In genomic region chr17:57602896-57603295, GRCh38 we compare ENCODE assay signal across 14 cellular contexts.
DNase-seq lines count a peak whose midpoint lies in the region; TF ChIP-seq lines count a peak whose summit lies in the region.
"Had no signal": no experiment of that assay in that cellular context is flagged by ENCODE, and none has a peak within 500 bp of the region (broad histone marks: within the 10 kb centered on the region; RNA-seq: fewer than 3 reads in every experiment).

No MANE protein-coding gene starts in this region.

- H3K27ac Mint-ChIP-seq in endodermal cell, result no peak overlapping the region

- no peaks in the 10 kb centered on the region for H4K20me1 ChIP-seq in OCI-LY3 (ENCODE audit: insufficient read depth, low read length)

- H3K4me3 ChIP-seq in OCI-LY3 (ENCODE audit: low read length), result no peak overlapping the region
- H3K4me3 ChIP-seq in endodermal cell (ENCODE audit: low read length), result no peak overlapping the region
- H3K4me3 ChIP-seq: ascending aorta, tibial artery had no signal

- peaks cover 14% of the 10 kb centered on the region for H3K4me1 Mint-ChIP-seq in endodermal cell

- H3K79me2 ChIP-seq in OCI-LY3 (ENCODE audit: low read length), result 0 out of 2 replicates have a peak, but pooled peaks cover 4% of the 10 kb centered on the region

- peak overlapping the region; percentile 47 for H3K4me2 ChIP-seq in OCI-LY3 (ENCODE audit: low read length)

- H3K27ac ChIP-seq in 22Rv1 (peak overlapping the region; percentile 77), OCI-LY3 (ENCODE audit: low read length) (peak overlapping the region; percentile 95), cingulate gyrus (ENCODE audit: low read depth, low read length) (peak overlapping the region; percentile 15), endodermal cell (ENCODE audit: low read depth, low read length) (no peak overlapping the region)
- H3K27ac ChIP-seq: ascending aorta, tibial artery had no signal

- H3K27me3 ChIP-seq in OCI-LY3 (ENCODE audit: low read depth, low read length) (no peaks in the 10 kb centered on the region), endodermal cell (ENCODE audit: control insufficient read depth, insufficient read depth, low read length, poor library complexity, severe bottlenecking) (no peaks in the 10 kb centered on the region)
- H3K27me3 ChIP-seq: ascending aorta, tibial artery had no signal

- no peak for TF ChIP-seq CTCF in 22Rv1 (IDR thresholded peaks at IDR 0.05)
- no peak for TF ChIP-seq CTCF in OCI-LY3 (IDR thresholded peaks at IDR 0.05; ENCODE audit: low read depth, low read length)
- TF ChIP-seq CTCF in GM10248 (IDR thresholded peaks at IDR 0.05; ENCODE audit: control extremely low read depth, extremely low read depth, low read depth, missing control alignments), result no peak
- TF ChIP-seq CTCF in endodermal cell (conservative IDR thresholded peaks at IDR 0.05), result no peak

- peak overlapping the region; percentile 97 for H3K9ac ChIP-seq in OCI-LY3 (ENCODE audit: low read length)
- H3K9ac ChIP-seq in endodermal cell (ENCODE audit: extremely low read depth, low read length, poor library complexity, severe bottlenecking), result no peak overlapping the region

- H3K36me3 Mint-ChIP-seq in endodermal cell (ENCODE audit: low read depth), result peaks cover 12% of the 10 kb centered on the region

- CTCF ChIA-PET in GM10248 (lab: Yijun Ruan, JAX), result interaction anchor here (2.1 kb wide), 1 partner anchor 69 kb away, joined by 7 read pairs; no protein-coding TSS in a partner anchor

- H3K36me3 ChIP-seq in OCI-LY3 (replicated peaks; ENCODE audit: low read depth, low read length) (peaks cover 10% of the 10 kb centered on the region), endodermal cell (ENCODE audit: control insufficient read depth, insufficient read depth, low read length) (no peaks in the 10 kb centered on the region)
- H3K36me3 ChIP-seq: ascending aorta, tibial artery had no signal

- H2AFZ ChIP-seq in OCI-LY3 (ENCODE audit: low read depth, low read length), result no peak overlapping the region

- H3K4me3 Mint-ChIP-seq in endodermal cell, result no peak overlapping the region

- 92 to 100% methylated on average over 4 to 6 of the region's 6 CpGs for WGBS in endodermal cell (ENCODE audit: insufficient coverage in 1 of 2, insufficient read length in 1 of 2), 2 experiments

- peak; percentile 43 for DNase-seq in NCI-H82 (lab: John Stamatoyannopoulos, UW)
- DNase-seq in NCI-H82 treated with DMSO at 0.1 percent for 48 hours (lab: John Stamatoyannopoulos, UW; ENCODE audit: unreplicated experiment), result no peak
- no peak for DNase-seq in NCI-H2171 treated with DMSO at 0.1 percent for 48 hours (lab: John Stamatoyannopoulos, UW)
- no peak for DNase-seq in GM10248 (ENCODE audit: extremely low spot score)
- DNase-seq in endodermal cell, result no peak
- DNase-seq: NCI-H187; NCI-H510A treated with DMSO at 0.1 percent for 48 hours; stimulated activated CD4-positive, alpha-beta T cell treated with anti-CD3 and anti-CD28 coated beads, Interleukin-2, amount 100 ng/mL, for 48 hours; stimulated activated CD8-positive, alpha-beta memory T cell treated with anti-CD3 and anti-CD28 coated beads, Interleukin-4, amount 100 ng/mL, for 48 hours; tibial artery had no signal

- POLR2A ChIA-PET in GM10248 (lab: Yijun Ruan, JAX), result no interaction called here

- no peaks in the 10 kb centered on the region for H3K27me3 Mint-ChIP-seq in endodermal cell (ENCODE audit: insufficient read depth)

- peaks cover 93% of the 10 kb centered on the region for H3K4me1 ChIP-seq in OCI-LY3 (ENCODE audit: low read length)
- peaks cover 9% of the 10 kb centered on the region for H3K4me1 ChIP-seq in endodermal cell (ENCODE audit: control insufficient read depth, insufficient read depth, low read length)

- H3K9me3 ChIP-seq in OCI-LY3 (ENCODE audit: insufficient read depth, low read length) (no peaks in the 10 kb centered on the region), endodermal cell (ENCODE audit: control insufficient read depth, low read length) (no peaks in the 10 kb centered on the region)
- H3K9me3 ChIP-seq: ascending aorta, tibial artery had no signal

- no peaks in the 10 kb centered on the region for H3K9me3 Mint-ChIP-seq in endodermal cell
